In the genomic region with DNA sequence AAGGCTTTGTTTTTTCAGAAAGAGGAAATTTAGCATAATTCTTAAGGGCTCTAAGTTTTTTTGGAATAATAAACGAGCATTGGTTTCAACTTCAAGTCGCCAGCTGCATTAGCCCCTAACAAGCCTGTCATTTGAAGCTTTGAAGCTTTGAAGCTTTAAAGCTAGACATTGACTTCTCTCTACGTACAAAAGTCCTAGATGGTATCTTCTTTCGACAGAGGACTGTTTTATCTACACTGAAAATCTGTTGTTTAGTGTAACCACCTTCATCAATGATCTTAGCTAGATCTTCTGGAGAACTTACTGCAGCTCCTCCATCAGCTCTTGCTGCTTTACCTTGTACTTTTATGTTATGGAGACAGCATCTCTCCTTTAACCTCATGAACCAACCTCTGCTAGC, we compare ENCODE assay signal across 37 cellular contexts.
"Had no signal": no experiment of that assay in that cellular context is flagged by ENCODE, and none has a peak within 500 bp of the region (broad histone marks: within the 10 kb centered on the region; RNA-seq: fewer than 3 reads in every experiment).

No MANE protein-coding gene starts in this region.

- H3K36me3 Mint-ChIP-seq: activated naive CD4-positive, alpha-beta T cell treated with anti-CD3 and anti-CD28 coated beads, Interleukin-2, amount 10 ng/mL, durations not matched to agents 7 days and 5 days; activated naive CD4-positive, alpha-beta T cell treated with anti-CD3 and anti-CD28 coated beads, Interleukin-2, amount 50 U/mL, for 24 hours; activated naive CD4-positive, alpha-beta T cell treated with anti-CD3 and anti-CD28 coated beads, Interleukin-2, amount 50 U/mL, for 72 hours; activated naive CD8-positive, alpha-beta T cell; activated naive CD8-positive, alpha-beta T cell treated with anti-CD3 and anti-CD28 coated beads for 36 hours; activated naive CD8-positive, alpha-beta T cell treated with anti-CD3 and anti-CD28 coated beads, Interleukin-2, amount 10 ng/mL, durations not matched to agents 7 days and 5 days; brain had no signal

- H3K27me3 Mint-ChIP-seq: activated naive CD4-positive, alpha-beta T cell treated with anti-CD3 and anti-CD28 coated beads, Interleukin-2, amount 50 U/mL, for 24 hours; activated naive CD8-positive, alpha-beta T cell; activated naive CD8-positive, alpha-beta T cell treated with anti-CD3 and anti-CD28 coated beads for 36 hours; activated naive CD8-positive, alpha-beta T cell treated with anti-CD3 and anti-CD28 coated beads, Interleukin-2, amount 50 U/mL, for 24 hours; brain had no signal

- H3K27ac ChIP-seq: adrenal gland, ascending aorta, body of pancreas, brain microvascular endothelial cell, breast epithelium, cardiac muscle cell had no signal

- H3K4me1 ChIP-seq: adrenal gland, ascending aorta, body of pancreas, breast epithelium had no signal

- H3K4me1 Mint-ChIP-seq: activated naive CD4-positive, alpha-beta T cell treated with anti-CD3 and anti-CD28 coated beads, Interleukin-2, amount 10 ng/mL, durations not matched to agents 7 days and 5 days; activated naive CD8-positive, alpha-beta T cell treated with anti-CD3 and anti-CD28 coated beads for 36 hours; activated naive CD8-positive, alpha-beta T cell treated with anti-CD3 and anti-CD28 coated beads, Interleukin-2, amount 10 ng/mL, durations not matched to agents 7 days and 5 days; activated naive CD8-positive, alpha-beta T cell treated with anti-CD3 and anti-CD28 coated beads, Interleukin-2, amount 50 U/mL, for 24 hours; activated T-helper 17 cell treated with anti-CD3 and anti-CD28 coated beads, Interleukin-2, amount 50 U/mL, for 72 hours; central memory CD8-positive, alpha-beta T cell had no signal

- H3K27ac Mint-ChIP-seq: activated naive CD4-positive, alpha-beta T cell treated with anti-CD3 and anti-CD28 coated beads for 36 hours; activated naive CD4-positive, alpha-beta T cell treated with anti-CD3 and anti-CD28 coated beads, Interleukin-2, amount 10 ng/mL, durations not matched to agents 7 days and 5 days; activated naive CD4-positive, alpha-beta T cell treated with anti-CD3 and anti-CD28 coated beads, Interleukin-2, amount 50 U/mL, for 24 hours; activated naive CD4-positive, alpha-beta T cell treated with anti-CD3 and anti-CD28 coated beads, Interleukin-2, amount 50 U/mL, for 72 hours; activated naive CD8-positive, alpha-beta T cell; activated naive CD8-positive, alpha-beta T cell treated with anti-CD3 and anti-CD28 coated beads for 36 hours; activated naive CD8-positive, alpha-beta T cell treated with anti-CD3 and anti-CD28 coated beads, Interleukin-2, amount 10 ng/mL, durations not matched to agents 7 days and 5 days; activated naive CD8-positive, alpha-beta T cell treated with anti-CD3 and anti-CD28 coated beads, Interleukin-2, amount 50 U/mL, for 24 hours; activated T-cell treated with anti-CD3 and anti-CD28 coated beads, Interleukin-2, amount 50 U/mL, for 24 hours; activated T-cell treated with anti-CD3 and anti-CD28 coated beads, Interleukin-2, amount 50 U/mL, for 72 hours; activated T-helper 1 cell treated with anti-CD3 and anti-CD28 coated beads, Interleukin-12 subunit alpha, Interleukin-12 subunit beta, Interleukin-2, Interleukin-4 antibody, amounts not matched to agents 30 ng/mL and 10 ng/mL and 1 ng/mL, durations not matched to agents 14 hours and 24 hours and 36 hours; activated T-helper 17 cell treated with anti-CD3 and anti-CD28 coated beads, Interleukin-2, amount 50 U/mL, for 72 hours; activated T-helper 2 cell treated with anti-CD3 and anti-CD28 coated beads, Interferon-gamma antibody, Interleukin-2, Interleukin-4, amounts not matched to agents 10 μg/mL and 5 μg/mL and 100 μg/mL, durations not matched to agents 14 hours and 24 hours and 36 hours; brain had no signal

- ATAC-seq: activated naive CD4-positive, alpha-beta T cell treated with anti-CD3 and anti-CD28 coated beads, Interleukin-2, amount 50 U/mL, for 72 hours; activated naive CD8-positive, alpha-beta T cell treated with anti-CD3 and anti-CD28 coated beads, Interleukin-2, amount 50 U/mL, for 24 hours; activated T-cell treated with anti-CD3 and anti-CD28 coated beads, Interleukin-2, amount 50 U/mL, for 4 hours; activated T-cell treated with anti-CD3 and anti-CD28 coated beads, Interleukin-2, amount 50 U/mL, for 72 hours; activated T-helper 17 cell treated with anti-CD3 and anti-CD28 coated beads, Interleukin-2, amount 50 U/mL, for 72 hours; body of pancreas had no signal

- H3K36me3 ChIP-seq: adrenal gland, ascending aorta, brain microvascular endothelial cell, breast epithelium, cardiac muscle cell had no signal

- H3K4me3 ChIP-seq: adrenal gland, ascending aorta, body of pancreas, breast epithelium, cardiac muscle cell had no signal

- H3K9me3 Mint-ChIP-seq: activated naive CD4-positive, alpha-beta T cell treated with anti-CD3 and anti-CD28 coated beads for 36 hours; activated naive CD4-positive, alpha-beta T cell treated with anti-CD3 and anti-CD28 coated beads, Interleukin-2, amount 10 ng/mL, durations not matched to agents 7 days and 5 days; activated naive CD4-positive, alpha-beta T cell treated with anti-CD3 and anti-CD28 coated beads, Interleukin-2, amount 50 U/mL, for 24 hours; activated naive CD4-positive, alpha-beta T cell treated with anti-CD3 and anti-CD28 coated beads, Interleukin-2, amount 50 U/mL, for 72 hours; activated naive CD8-positive, alpha-beta T cell treated with anti-CD3 and anti-CD28 coated beads for 36 hours; activated naive CD8-positive, alpha-beta T cell treated with anti-CD3 and anti-CD28 coated beads, Interleukin-2, amount 10 ng/mL, durations not matched to agents 7 days and 5 days; activated naive CD8-positive, alpha-beta T cell treated with anti-CD3 and anti-CD28 coated beads, Interleukin-2, amount 50 U/mL, for 24 hours; activated T-cell treated with anti-CD3 and anti-CD28 coated beads, Interleukin-2, amount 50 U/mL, for 24 hours; activated T-cell treated with anti-CD3 and anti-CD28 coated beads, Interleukin-2, amount 50 U/mL, for 4 hours; activated T-cell treated with anti-CD3 and anti-CD28 coated beads, Interleukin-2, amount 50 U/mL, for 72 hours; activated T-helper 1 cell treated with anti-CD3 and anti-CD28 coated beads, Interleukin-12 subunit alpha, Interleukin-12 subunit beta, Interleukin-2, Interleukin-4 antibody, amounts not matched to agents 30 ng/mL and 10 ng/mL and 1 ng/mL, durations not matched to agents 14 hours and 24 hours and 36 hours; activated T-helper 17 cell treated with anti-CD3 and anti-CD28 coated beads, Interleukin-2, amount 50 U/mL, for 72 hours; activated T-helper 2 cell treated with anti-CD3 and anti-CD28 coated beads, Interferon-gamma antibody, Interleukin-2, Interleukin-4, amounts not matched to agents 10 μg/mL and 5 μg/mL and 100 μg/mL, durations not matched to agents 14 hours and 24 hours and 36 hours; brain; central memory CD8-positive, alpha-beta T cell had no signal

- H3K9me3 ChIP-seq: adrenal gland, ascending aorta, body of pancreas, breast epithelium had no signal

- DNase-seq: activated effector memory CD4-positive, alpha-beta T cell treated with anti-CD3 and anti-CD28 coated beads, Interleukin-2, amount 50 U/mL, for 16 hours; activated effector memory CD4-positive, alpha-beta T cell treated with Interleukin-2 at 50 U/mL for 16 hours; activated gamma-delta T cell; activated gamma-delta T cell treated with Interleukin-2 at 50 U/mL for 16 hours; activated naive CD4-positive, alpha-beta T cell; activated naive CD4-positive, alpha-beta T cell treated with anti-CD3 and anti-CD28 coated beads for 36 hours; activated naive CD4-positive, alpha-beta T cell treated with anti-CD3 and anti-CD28 coated beads, Interleukin-2, amount 10 ng/mL, durations not matched to agents 7 days and 5 days; activated naive CD4-positive, alpha-beta T cell treated with anti-CD3 and anti-CD28 coated beads, Interleukin-2, amount 50 U/mL, for 16 hours; activated naive CD4-positive, alpha-beta T cell treated with Interleukin-2 at 50 U/mL for 16 hours; activated naive CD8-positive, alpha-beta T cell treated with anti-CD3 and anti-CD28 coated beads for 36 hours; activated naive CD8-positive, alpha-beta T cell treated with anti-CD3 and anti-CD28 coated beads, Interleukin-2, amount 10 ng/mL, durations not matched to agents 7 days and 5 days; activated naive CD8-positive, alpha-beta T cell treated with anti-CD3 and anti-CD28 coated beads, Interleukin-2, amount 50 U/mL, for 24 hours; activated T-cell treated with anti-CD3 and anti-CD28 coated beads, Interleukin-2, amount 50 U/mL, for 24 hours; activated T-cell treated with anti-CD3 and anti-CD28 coated beads, Interleukin-2, amount 50 U/mL, for 4 hours; activated T-cell treated with anti-CD3 and anti-CD28 coated beads, Interleukin-2, amount 50 U/mL, for 48 hours; activated T-cell treated with anti-CD3 and anti-CD28 coated beads, Interleukin-2, amount 50 U/mL, for 72 hours; adrenal gland; amniotic stem cell; amygdala; anterior cingulate cortex; aorta; body of pancreas; brain microvascular endothelial cell; caudate nucleus; central memory CD4-positive, alpha-beta T cell; cerebellar nuclear complex had no signal

- H3K4me3 Mint-ChIP-seq: activated naive CD4-positive, alpha-beta T cell treated with anti-CD3 and anti-CD28 coated beads for 36 hours; activated naive CD4-positive, alpha-beta T cell treated with anti-CD3 and anti-CD28 coated beads, Interleukin-2, amount 10 ng/mL, durations not matched to agents 7 days and 5 days; activated naive CD4-positive, alpha-beta T cell treated with anti-CD3 and anti-CD28 coated beads, Interleukin-2, amount 50 U/mL, for 24 hours; activated naive CD8-positive, alpha-beta T cell; activated naive CD8-positive, alpha-beta T cell treated with anti-CD3 and anti-CD28 coated beads for 36 hours; activated naive CD8-positive, alpha-beta T cell treated with anti-CD3 and anti-CD28 coated beads, Interleukin-2, amount 10 ng/mL, durations not matched to agents 7 days and 5 days; activated naive CD8-positive, alpha-beta T cell treated with anti-CD3 and anti-CD28 coated beads, Interleukin-2, amount 50 U/mL, for 24 hours; activated T-cell treated with anti-CD3 and anti-CD28 coated beads, Interleukin-2, amount 50 U/mL, for 24 hours; activated T-cell treated with anti-CD3 and anti-CD28 coated beads, Interleukin-2, amount 50 U/mL, for 4 hours; activated T-cell treated with anti-CD3 and anti-CD28 coated beads, Interleukin-2, amount 50 U/mL, for 72 hours; activated T-helper 1 cell treated with anti-CD3 and anti-CD28 coated beads, Interleukin-12 subunit alpha, Interleukin-12 subunit beta, Interleukin-2, Interleukin-4 antibody, amounts not matched to agents 30 ng/mL and 10 ng/mL and 1 ng/mL, durations not matched to agents 14 hours and 24 hours and 36 hours; activated T-helper 17 cell treated with anti-CD3 and anti-CD28 coated beads, Interleukin-2, amount 50 U/mL, for 72 hours; brain; central memory CD8-positive, alpha-beta T cell had no signal

- H3K27me3 ChIP-seq: adrenal gland, ascending aorta, body of pancreas, brain microvascular endothelial cell, breast epithelium, cardiac muscle cell had no signal
